ENCODE assay signal across 9 cellular contexts in genomic region chr4:6910960-6911874, GRCh38. TPM values are rescaled to one million over a fixed set of nuclear protein-coding genes. Genes with fewer than 3 reads are reported as not detected.
DNase-seq lines count a peak whose midpoint lies in the region; ATAC-seq and TF ChIP-seq lines count a peak whose summit lies in the region.
"Had no signal": no experiment of that assay in that cellular context is flagged by ENCODE, and none has a peak within 500 bp of the region (broad histone marks: within the 10 kb centered on the region; RNA-seq: fewer than 3 reads in every experiment).

No MANE protein-coding gene starts in this region.

- no peaks in the 10 kb centered on the region for H3K9me3 ChIP-seq in thoracic aorta
- H3K9me3 ChIP-seq: body of pancreas had no signal

- no peaks in the 10 kb centered on the region for H3K9me3 Mint-ChIP-seq in activated T-cell treated with anti-CD3 and anti-CD28 coated beads, Interleukin-2, amount 50 U/mL, for 72 hours
- no peaks in the 10 kb centered on the region for H3K9me3 Mint-ChIP-seq in activated naive CD8-positive, alpha-beta T cell treated with anti-CD3 and anti-CD28 coated beads, Interleukin-2, amount 10 ng/mL, durations not matched to agents 7 days and 5 days
- no peaks in the 10 kb centered on the region for H3K9me3 Mint-ChIP-seq in memory B cell

- H3K27ac Mint-ChIP-seq in activated T-cell treated with anti-CD3 and anti-CD28 coated beads, Interleukin-2, amount 50 U/mL, for 72 hours = peak overlapping the region; percentile 82
- peak overlapping the region; percentile 95 for H3K27ac Mint-ChIP-seq in activated naive CD8-positive, alpha-beta T cell treated with anti-CD3 and anti-CD28 coated beads, Interleukin-2, amount 10 ng/mL, durations not matched to agents 7 days and 5 days
- no peak overlapping the region for H3K27ac Mint-ChIP-seq in memory B cell

- DNase-seq in activated T-cell treated with anti-CD3 and anti-CD28 coated beads, Interleukin-2, amount 50 U/mL, for 72 hours = no peak
- no peak for DNase-seq in activated T-cell treated with anti-CD3 and anti-CD28 coated beads, Interleukin-2, amount 50 U/mL, for 48 hours
- no peak for DNase-seq in activated naive CD8-positive, alpha-beta T cell treated with anti-CD3 and anti-CD28 coated beads, Interleukin-2, amount 10 ng/mL, durations not matched to agents 7 days and 5 days
- DNase-seq in memory B cell (ENCODE audit: low spot score in 2 of 2) (no peak), thoracic aorta (ENCODE audit: low spot score) (no peak), islet precursor cell (no peak), DMS153 treated with DMSO at 0.1 percent for 48 hours (lab: John Stamatoyannopoulos, UW; ENCODE audit: unreplicated experiment) (no peak)
- DNase-seq: body of pancreas had no signal

- peaks cover 64% of the 10 kb centered on the region for H3K4me1 Mint-ChIP-seq in activated T-cell treated with anti-CD3 and anti-CD28 coated beads, Interleukin-2, amount 50 U/mL, for 72 hours (ENCODE audit: low read depth)
- H3K4me1 Mint-ChIP-seq in activated naive CD8-positive, alpha-beta T cell treated with anti-CD3 and anti-CD28 coated beads, Interleukin-2, amount 10 ng/mL, durations not matched to agents 7 days and 5 days = peaks cover 35% of the 10 kb centered on the region
- peaks cover 31% of the 10 kb centered on the region for H3K4me1 Mint-ChIP-seq in memory B cell

- POLR2A ChIA-PET in activated naive CD8-positive, alpha-beta T cell treated with anti-CD3 and anti-CD28 coated beads, Interleukin-2, amount 10 ng/mL, durations not matched to agents 7 days and 5 days (lab: Charles Lee) = interaction anchor here (1.0 to 2.5 kb wide), 4 partner anchors 31 to 194 kb away, joined by 3 to 19 read pairs (median 6); partner anchors contain the start of genes BLOC1S4 and TADA2B

- peak overlapping the region; percentile 96 to 97 for H3K4me3 Mint-ChIP-seq in activated T-cell treated with anti-CD3 and anti-CD28 coated beads, Interleukin-2, amount 50 U/mL, for 72 hours
- H3K4me3 Mint-ChIP-seq in activated naive CD8-positive, alpha-beta T cell treated with anti-CD3 and anti-CD28 coated beads, Interleukin-2, amount 10 ng/mL, durations not matched to agents 7 days and 5 days = peak overlapping the region; percentile 94
- peak overlapping the region; percentile 90 for H3K4me3 Mint-ChIP-seq in memory B cell

- ATAC-seq in activated T-cell treated with anti-CD3 and anti-CD28 coated beads, Interleukin-2, amount 50 U/mL, for 72 hours (replicated peaks in 1 of 2) = no peak
- ATAC-seq in activated naive CD8-positive, alpha-beta T cell treated with anti-CD3 and anti-CD28 coated beads, Interleukin-2, amount 10 ng/mL, durations not matched to agents 7 days and 5 days (ENCODE audit: low read depth) = no peak
- no peak for ATAC-seq in memory B cell (ENCODE audit: low read depth)
- no peak for ATAC-seq in thoracic aorta (ENCODE audit: insufficient number of reproducible peaks, low FRiP score, low read depth)
- ATAC-seq in GM18861 (IDR thresholded peaks at IDR 0.05; ENCODE audit: unreplicated experiment) = no peak
- ATAC-seq: body of pancreas had no signal

- no peaks in the 10 kb centered on the region for H3K36me3 ChIP-seq in thoracic aorta

- no peak for TF ChIP-seq CTCF in thoracic aorta (IDR thresholded peaks at IDR 0.05)

- H3K36me3 Mint-ChIP-seq in activated T-cell treated with anti-CD3 and anti-CD28 coated beads, Interleukin-2, amount 50 U/mL, for 72 hours (ENCODE audit: insufficient read depth in 2 of 2) = no peaks in the 10 kb centered on the region
- H3K36me3 Mint-ChIP-seq in activated naive CD8-positive, alpha-beta T cell treated with anti-CD3 and anti-CD28 coated beads, Interleukin-2, amount 10 ng/mL, durations not matched to agents 7 days and 5 days = peaks cover 3% of the 10 kb centered on the region
- H3K36me3 Mint-ChIP-seq in memory B cell = no peaks in the 10 kb centered on the region

- peak overlapping the region; percentile 98 for H3K4me3 ChIP-seq in thoracic aorta

- H3K27me3 ChIP-seq in thoracic aorta (replicated peaks; ENCODE audit: insufficient read depth) = no peaks in the 10 kb centered on the region
- H3K27me3 ChIP-seq: body of pancreas had no signal

- peaks cover 11% of the 10 kb centered on the region for H3K27me3 Mint-ChIP-seq in activated T-cell treated with anti-CD3 and anti-CD28 coated beads, Interleukin-2, amount 50 U/mL, for 72 hours (ENCODE audit: low read depth)
- peaks cover 6% of the 10 kb centered on the region for H3K27me3 Mint-ChIP-seq in activated naive CD8-positive, alpha-beta T cell treated with anti-CD3 and anti-CD28 coated beads, Interleukin-2, amount 10 ng/mL, durations not matched to agents 7 days and 5 days
- H3K27me3 Mint-ChIP-seq in memory B cell = no peaks in the 10 kb centered on the region

- H3K27ac ChIP-seq in thoracic aorta = peak overlapping the region in 1 of 2 donors; percentile 1

- peaks cover 23 to 40% of the 10 kb centered on the region in 2 donors for H3K4me1 ChIP-seq in thoracic aorta (ENCODE audit: control insufficient read depth in 1 of 2, low read depth in 2 of 2)

RNA-seq across cellular contexts. Expression of gene TBC1D14, which starts 1.6 kb away (rescaled TPM):
- 10 to 100 TPM; 26.5 to 32.4 TPM for total RNA-seq in activated T-cell treated with anti-CD3 and anti-CD28 coated beads, Interleukin-2, amount 50 U/mL, for 72 hours
- total RNA-seq in activated naive CD8-positive, alpha-beta T cell treated with anti-CD3 and anti-CD28 coated beads, Interleukin-2, amount 10 ng/mL, durations not matched to agents 7 days and 5 days = 10 to 100 TPM; 44.5 to 52.3 TPM
- 10 to 100 TPM; 46.7 to 49.9 TPM for total RNA-seq in thoracic aorta
